In the genomic region with DNA sequence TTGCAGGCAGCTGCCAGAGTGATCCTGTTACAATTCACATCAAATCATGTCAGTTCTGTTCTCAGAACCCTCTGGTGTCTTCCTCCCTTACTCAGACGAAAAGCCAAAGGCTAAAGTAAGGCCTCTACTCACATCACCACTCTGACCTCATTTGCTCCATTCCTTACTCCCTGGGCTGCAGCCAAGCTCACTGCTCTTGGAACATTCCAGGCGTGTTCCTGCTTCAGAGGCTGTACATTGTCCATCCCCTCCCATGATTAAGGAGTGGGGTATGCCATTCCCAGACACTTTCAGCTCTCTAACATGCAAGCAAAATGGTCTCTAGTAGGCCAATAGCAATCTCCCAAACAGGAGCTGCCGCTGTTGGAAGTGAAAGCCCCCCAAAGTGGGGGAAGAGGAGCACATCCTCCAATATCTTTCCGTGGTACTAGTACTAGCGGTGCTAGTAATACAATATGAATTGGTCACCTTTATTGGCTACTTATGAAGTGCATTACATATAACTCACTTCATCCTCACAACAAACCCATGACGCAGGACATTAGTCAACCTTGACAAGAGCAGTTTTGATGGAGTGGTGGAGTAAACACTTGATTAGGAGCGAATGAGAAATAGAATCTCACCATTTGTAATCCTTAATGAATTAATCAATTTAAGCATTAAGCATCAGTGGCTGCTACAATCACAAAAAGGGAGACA, we compare ENCODE assay signal across 9 cellular contexts. TPM values are rescaled to one million over a fixed set of nuclear protein-coding genes. Genes with fewer than 3 reads are reported as not detected.
DNase-seq lines count a peak whose midpoint lies in the region; ATAC-seq and TF ChIP-seq lines count a peak whose summit lies in the region.
"Had no signal": no experiment of that assay in that cellular context is flagged by ENCODE, and none has a peak within 500 bp of the region (broad histone marks: within the 10 kb centered on the region; RNA-seq: fewer than 3 reads in every experiment).

No MANE protein-coding gene starts in this region.

- peaks cover 31 to 49% (median 32%) of the 10 kb centered on the region in 3 donors for H3K4me1 Mint-ChIP-seq in naive B cell

- H3K27me3 Mint-ChIP-seq in naive B cell = peaks cover 0 to 8% (median 0%) of the 10 kb centered on the region in 3 donors

- H3K27me3 ChIP-seq in Panc1 (ENCODE audit: control insufficient read depth, insufficient read depth, low read length) = no peaks in the 10 kb centered on the region
- H3K27me3 ChIP-seq in neuronal stem cell (ENCODE audit: control insufficient read depth in 3 of 3, insufficient read depth in 3 of 3, low read depth in 1 of 3, low read length in 3 of 3) = peaks cover 0 to 54% (median 0%) of the 10 kb centered on the region in 3 experiments

- H3K79me1 ChIP-seq in neuronal stem cell (ENCODE audit: low read depth, low read length) = no peaks in the 10 kb centered on the region

- no peak overlapping the region for H2BK15ac ChIP-seq in neuronal stem cell (ENCODE audit: low read length)

- peak overlapping the region; percentile 89 for H3K27ac ChIP-seq in Panc1 (ENCODE audit: low read length)
- no peak overlapping the region for H3K27ac ChIP-seq in neuronal stem cell (replicated peaks; ENCODE audit: low read length)

- H3K9me3 Mint-ChIP-seq in naive B cell = peaks cover 0 to 7% (median 0%) of the 10 kb centered on the region in 7 donors

- WGBS in neuronal stem cell (ENCODE audit: extremely low coverage in 2 of 2, insufficient read length in 2 of 2, insufficient replicate concordance in 1 of 2), 2 donors = no CpG with 5 or more reads among the region's 7 CpGs

- no peak overlapping the region for H3K4me2 ChIP-seq in neuronal stem cell (ENCODE audit: insufficient read depth, low read length, poor library complexity, severe bottlenecking)

- CTCF ChIA-PET in Panc1 (lab: Charles Lee) = no interaction called here

- POLR2A ChIA-PET in Panc1 (lab: Charles Lee) = no interaction called here

- no TSS peak for BruUV-seq in Panc1 (replicated peaks; lab: Mats Ljungman, UMichigan)

- no peak overlapping the region for H3K4ac ChIP-seq in neuronal stem cell (ENCODE audit: low read length)

- peak; percentile 70 for DNase-seq in AG08395 (ENCODE audit: low spot score)
- no peak for DNase-seq in Panc1 (ENCODE audit: low read depth, low spot score)
- peak; percentile 68 for DNase-seq in epithelial cell of proximal tubule (ENCODE audit: low read depth)
- DNase-seq in naive B cell = no peak
- no peak for DNase-seq in iPS-NIHi7 (ENCODE audit: extremely low spot score)
- no peak for DNase-seq in neuronal stem cell (ENCODE audit: low spot score)
- DNase-seq in COR-L47 (lab: John Stamatoyannopoulos, UW) = no peak
- DNase-seq: DMS53 had no signal

- no peak overlapping the region for H3K14ac ChIP-seq in neuronal stem cell (ENCODE audit: low read length)

- H3K4me3 ChIP-seq in Panc1 (ENCODE audit: low read depth in 2 of 2, low read length in 2 of 2) (no peak overlapping the region), epithelial cell of proximal tubule (ENCODE audit: low read depth, low read length) (no peak overlapping the region), neuronal stem cell (ENCODE audit: low read length in 2 of 2) (no peak overlapping the region)

- H2BK120ac ChIP-seq in neuronal stem cell (ENCODE audit: low read depth, low read length) = no peak overlapping the region

- intact Hi-C loops in Panc1 (cut with micrococcal nuclease; ENCODE audit: unreplicated experiment) = no loop called here

- no peak for TF ChIP-seq CTCF in Panc1 (IDR thresholded peaks at IDR 0.05)
- TF ChIP-seq CTCF in epithelial cell of proximal tubule (conservative IDR thresholded peaks at IDR 0.05; ENCODE audit: low read depth, low read length) = no peak

- no peak overlapping the region for H2BK12ac ChIP-seq in neuronal stem cell (ENCODE audit: low read length)

- H3K36me3 ChIP-seq in Panc1 (ENCODE audit: control insufficient read depth, insufficient read depth, low read length) (no peaks in the 10 kb centered on the region), neuronal stem cell (replicated peaks in 1 of 2; ENCODE audit: control insufficient read depth in 2 of 2, insufficient read depth in 2 of 2, low read length in 2 of 2) (no peaks in the 10 kb centered on the region)

- H3K9ac ChIP-seq in neuronal stem cell (ENCODE audit: low read depth, low read length, poor library complexity) = no peak overlapping the region

- H3K23ac ChIP-seq in neuronal stem cell (ENCODE audit: low read depth, low read length, poor library complexity) = no peak overlapping the region

- no peak overlapping the region for H2BK5ac ChIP-seq in neuronal stem cell (ENCODE audit: low read length)

- ATAC-seq in Panc1 = peak; percentile 40; the same call in 1 of the 2 replicates
- ATAC-seq in naive B cell (ENCODE audit: low read depth in 2 of 2) = no peak
- no peak for ATAC-seq in HG02678 (IDR thresholded peaks at IDR 0.05; ENCODE audit: unreplicated experiment)

- H3K4me1 ChIP-seq in Panc1 (ENCODE audit: control insufficient read depth, insufficient read depth, low read length) (peaks cover 79% of the 10 kb centered on the region), neuronal stem cell (ENCODE audit: control insufficient read depth in 2 of 2, insufficient read depth in 1 of 2, low read depth in 1 of 2, low read length in 2 of 2) (peaks cover 0 to 4% of the 10 kb centered on the region in 2 donors)

- H2AFZ ChIP-seq in neuronal stem cell (ENCODE audit: low read length) = no peak overlapping the region

- no peak overlapping the region for H4K91ac ChIP-seq in neuronal stem cell (ENCODE audit: low read depth, low read length, poor library complexity)

- no peak overlapping the region for H3K18ac ChIP-seq in neuronal stem cell (ENCODE audit: low read length)

- in situ Hi-C loops in Panc1 (cut with HindIII; ENCODE audit: low pct_unique_long_range_greater_than_20kb, low sequenced_read_pairs) = no loop called here

- H3K36me3 Mint-ChIP-seq in naive B cell = no peaks in the 10 kb centered on the region

- peak overlapping the region in 5 of 6 donors; percentile 1 to 87 (median 70) for H3K27ac Mint-ChIP-seq in naive B cell

- H3K9me3 ChIP-seq in Panc1 (ENCODE audit: control insufficient read depth, insufficient read depth, low read depth, low read length) = no peaks in the 10 kb centered on the region
- no peaks in the 10 kb centered on the region for H3K9me3 ChIP-seq in neuronal stem cell (replicated peaks in 1 of 2; ENCODE audit: control insufficient read depth in 2 of 2, insufficient read depth in 1 of 2, low read depth in 1 of 2, low read length in 2 of 2)

- no peak overlapping the region for H4K8ac ChIP-seq in neuronal stem cell (ENCODE audit: low read depth, low read length)

- H2AK5ac ChIP-seq in neuronal stem cell (ENCODE audit: low read depth, low read length) = no peak overlapping the region

- H3K4me3 Mint-ChIP-seq in naive B cell = peak overlapping the region in 2 of 8 donors; percentile 40 to 55

RNA-seq across cellular contexts. Expression of gene GAB3, which starts 15.0 kb away (rescaled TPM):
- total RNA-seq in Panc1 (2021; ENCODE audit: unreplicated experiment) (8.2 TPM), epithelial cell of proximal tubule (0.14 TPM in 1 of 2 replicates, not detected in the other)
- 2.9 TPM for polyA plus RNA-seq in Panc1 (2012; ENCODE audit: insufficient read length)
- polyA plus RNA-seq in naive B cell (ENCODE audit: low read depth in 6 of 6) = 1 to 10 TPM; 2.4 to 4.3 (median 3.6) TPM
- polyA plus RNA-seq in neuronal stem cell (2013, experiment 1 of 2) = 0.01 TPM
- under 0.01 TPM for polyA plus RNA-seq in neuronal stem cell (2013, experiment 2 of 2)

RNA-seq across cellular contexts. Expression of gene DKC1, which starts 26.8 kb away (rescaled TPM):
- total RNA-seq in Panc1 (2021; ENCODE audit: unreplicated experiment) (179 TPM), epithelial cell of proximal tubule (41.2 and 66.1 TPM in 2 replicates)
- 131 TPM for polyA plus RNA-seq in Panc1 (2012; ENCODE audit: insufficient read length)
- polyA plus RNA-seq in naive B cell (ENCODE audit: low read depth in 6 of 6) = 10 to 100 TPM; 28.3 to 44.6 (median 42.6) TPM
- polyA plus RNA-seq in neuronal stem cell (2013, experiment 1 of 2) = 71.0 TPM
- 71.8 TPM for polyA plus RNA-seq in neuronal stem cell (2013, experiment 2 of 2)

Comparison
In these comparisons a context has a peak if more than half of its experiments do, and no peak if none do; other contexts are left out.
1. DNase-seq: peak in AG08395 (single experiment) and epithelial cell of proximal tubule (single experiment); none in Panc1 (single experiment), naive B cell (single experiment), iPS-NIHi7 (single experiment), neuronal stem cell (single experiment) and COR-L47 (single experiment).